ENCODE assay signal across 8 cellular contexts in the genomic region with DNA sequence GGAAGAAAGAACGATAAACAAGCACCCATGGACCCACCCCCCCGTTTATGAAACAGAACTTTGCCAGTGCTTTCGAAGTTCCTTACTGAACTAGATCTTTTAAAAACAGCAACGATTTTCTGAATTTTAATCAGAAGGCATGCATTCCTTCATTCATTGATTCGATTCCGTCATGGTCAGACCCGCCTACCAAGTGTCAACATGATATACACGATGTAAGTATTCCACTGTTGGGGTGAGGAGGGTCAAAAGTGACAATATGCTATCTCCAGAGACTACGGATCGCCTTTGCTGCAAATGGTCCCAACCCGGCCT. TPM values are rescaled to one million over a fixed set of nuclear protein-coding genes. Genes with fewer than 3 reads are reported as not detected.
DNase-seq lines count a peak whose midpoint lies in the region; TF ChIP-seq lines count a peak whose summit lies in the region.

No MANE protein-coding gene starts in this region.

- H3K9me3 ChIP-seq in BLaER1 (no peaks in the 10 kb centered on the region), neural cell (ENCODE audit: low read length) (no peaks in the 10 kb centered on the region)
- H3K9me3 ChIP-seq in effector memory CD4-positive, alpha-beta T cell (ENCODE audit: control insufficient read depth, low read length), result no peaks in the 10 kb centered on the region

- H3F3A ChIP-seq in neural cell (ENCODE audit: insufficient read depth, low read length, poor library complexity, severe bottlenecking), result no peaks in the 10 kb centered on the region

- DNase-seq in NB4 (ENCODE audit: low read depth), result no peak
- DNase-seq in effector memory CD4-positive, alpha-beta T cell, result no peak
- no peak for DNase-seq in NCI-H774 (lab: John Stamatoyannopoulos, UW)
- no peak for DNase-seq in HK-2 (ENCODE audit: unreplicated experiment)
- DNase-seq in NCI-H82 (lab: John Stamatoyannopoulos, UW), result no peak
- no peak for DNase-seq in OCI-M1 (lab: John Stamatoyannopoulos, UW)

- H4K20me1 ChIP-seq in BLaER1 (peaks cover 42% of the 10 kb centered on the region), neural cell (ENCODE audit: insufficient read depth) (no peaks in the 10 kb centered on the region)

- H3K9me2 ChIP-seq in neural cell (ENCODE audit: insufficient read depth, low read length), result no peaks in the 10 kb centered on the region

- TF ChIP-seq RAD21 in neural cell (conservative IDR thresholded peaks at IDR 0.05), result no peak

- H3K4me1 ChIP-seq in BLaER1, result peaks cover 37% of the 10 kb centered on the region
- H3K4me1 ChIP-seq in effector memory CD4-positive, alpha-beta T cell (ENCODE audit: control insufficient read depth, insufficient read depth, low read length, poor library complexity, severe bottlenecking), result peaks cover 4% of the 10 kb centered on the region

- H3K9ac ChIP-seq in BLaER1 (peak overlapping the region; percentile 95; the same call in 1 of the 2 replicates), neural cell (ENCODE audit: low read length) (peak overlapping the region; percentile 79)

- H3K79me2 ChIP-seq in neural cell (replicated peaks; ENCODE audit: insufficient read depth, low read length), result peaks cover 42% of the 10 kb centered on the region

- TF ChIP-seq POLR2A in NB4 (IDR thresholded peaks at IDR 0.05; ENCODE audit: extremely low read depth, insufficient read length), result no peak

- TF ChIP-seq CTCF in NB4 (IDR thresholded peaks at IDR 0.05; ENCODE audit: low read depth, low read length) (no peak), neural cell (IDR thresholded peaks at IDR 0.05; ENCODE audit: poor library complexity, severe bottlenecking) (no peak)

- peak overlapping the region; percentile 37 for H2AFZ ChIP-seq in neural cell (ENCODE audit: low read depth, low read length)

- H3K27me3 ChIP-seq in BLaER1 (no peaks in the 10 kb centered on the region), neural cell (ENCODE audit: insufficient read depth, low read depth, low read length) (no peaks in the 10 kb centered on the region)
- H3K27me3 ChIP-seq in effector memory CD4-positive, alpha-beta T cell (replicated peaks; ENCODE audit: control insufficient read depth, insufficient read depth, low read length, poor library complexity, severe bottlenecking), result peaks cover 17% of the 10 kb centered on the region

- no peak for TF ChIP-seq EP300 in neural cell (conservative IDR thresholded peaks at IDR 0.05; ENCODE audit: poor library complexity, severe bottlenecking)

- H3K4me3 ChIP-seq in BLaER1 (peak overlapping the region; percentile 89), NB4 (ENCODE audit: low read depth, low read length) (peak overlapping the region; percentile 27), neural cell (ENCODE audit: low read length) (peak overlapping the region; percentile 89)
- peak overlapping the region; percentile 53 for H3K4me3 ChIP-seq in effector memory CD4-positive, alpha-beta T cell (ENCODE audit: insufficient read depth, low read depth, low read length, poor library complexity, severe bottlenecking)

- H3K27ac ChIP-seq in BLaER1 (no peak overlapping the region), neural cell (ENCODE audit: low read length) (peak overlapping the region; percentile 72)
- no peak overlapping the region for H3K27ac ChIP-seq in effector memory CD4-positive, alpha-beta T cell (ENCODE audit: insufficient read depth, low read length, poor library complexity, severe bottlenecking)

- H3K36me3 ChIP-seq in BLaER1 (peaks cover 3% of the 10 kb centered on the region; the same call in 1 of the 2 replicates), neural cell (ENCODE audit: insufficient read depth, low read length) (no peaks in the 10 kb centered on the region)
- no peaks in the 10 kb centered on the region for H3K36me3 ChIP-seq in effector memory CD4-positive, alpha-beta T cell (ENCODE audit: control insufficient read depth, insufficient read depth, low read length)

- H3K4me2 ChIP-seq in BLaER1, result peak overlapping the region; percentile 71
- H3K4me2 ChIP-seq in neural cell (ENCODE audit: low read length), result peak overlapping the region; percentile 17

TF ChIP-seq in neural cell, 6 proteins besides CTCF, POLR2A, EP300 and RAD21:
- no peak for TF ChIP-seq SMC3 (conservative IDR thresholded peaks at IDR 0.05; ENCODE audit: poor library complexity)
- no peak for TF ChIP-seq MXI1 (conservative IDR thresholded peaks at IDR 0.05; ENCODE audit: poor library complexity, severe bottlenecking)
- TF ChIP-seq, protein P1, sequence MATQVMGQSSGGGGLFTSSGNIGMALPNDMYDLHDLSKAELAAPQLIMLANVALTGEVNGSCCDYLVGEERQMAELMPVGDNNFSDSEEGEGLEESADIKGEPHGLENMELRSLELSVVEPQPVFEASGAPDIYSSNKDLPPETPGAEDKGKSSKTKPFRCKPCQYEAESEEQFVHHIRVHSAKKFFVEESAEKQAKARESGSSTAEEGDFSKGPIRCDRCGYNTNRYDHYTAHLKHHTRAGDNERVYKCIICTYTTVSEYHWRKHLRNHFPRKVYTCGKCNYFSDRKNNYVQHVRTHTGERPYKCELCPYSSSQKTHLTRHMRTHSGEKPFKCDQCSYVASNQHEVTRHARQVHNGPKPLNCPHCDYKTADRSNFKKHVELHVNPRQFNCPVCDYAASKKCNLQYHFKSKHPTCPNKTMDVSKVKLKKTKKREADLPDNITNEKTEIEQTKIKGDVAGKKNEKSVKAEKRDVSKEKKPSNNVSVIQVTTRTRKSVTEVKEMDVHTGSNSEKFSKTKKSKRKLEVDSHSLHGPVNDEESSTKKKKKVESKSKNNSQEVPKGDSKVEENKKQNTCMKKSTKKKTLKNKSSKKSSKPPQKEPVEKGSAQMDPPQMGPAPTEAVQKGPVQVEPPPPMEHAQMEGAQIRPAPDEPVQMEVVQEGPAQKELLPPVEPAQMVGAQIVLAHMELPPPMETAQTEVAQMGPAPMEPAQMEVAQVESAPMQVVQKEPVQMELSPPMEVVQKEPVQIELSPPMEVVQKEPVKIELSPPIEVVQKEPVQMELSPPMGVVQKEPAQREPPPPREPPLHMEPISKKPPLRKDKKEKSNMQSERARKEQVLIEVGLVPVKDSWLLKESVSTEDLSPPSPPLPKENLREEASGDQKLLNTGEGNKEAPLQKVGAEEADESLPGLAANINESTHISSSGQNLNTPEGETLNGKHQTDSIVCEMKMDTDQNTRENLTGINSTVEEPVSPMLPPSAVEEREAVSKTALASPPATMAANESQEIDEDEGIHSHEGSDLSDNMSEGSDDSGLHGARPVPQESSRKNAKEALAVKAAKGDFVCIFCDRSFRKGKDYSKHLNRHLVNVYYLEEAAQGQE (IDR thresholded peaks at IDR 0.05; ENCODE audit: borderline replicate concordance), result no peak
- no peak for TF ChIP-seq EZH2 (IDR thresholded peaks at IDR 0.05; ENCODE audit: borderline replicate concordance, insufficient read depth, low read length, poor library complexity, severe bottlenecking)
- TF ChIP-seq TAF1 (IDR thresholded peaks at IDR 0.05; ENCODE audit: low read depth), result no peak
TF ChIP-seq in neural cell: peak in this region for 0.

RNA-seq across cellular contexts. Expression of a gene that starts 0.3 kb away (rescaled TPM):
- 81.1 and 86.5 TPM in 2 replicates for polyA plus RNA-seq in neural cell
- polyA minus RNA-seq in neural cell, result 74.7 and 93.2 TPM in 2 replicates

Comparison
In these comparisons a context has a peak if more than half of its experiments do, and no peak if none do; other contexts are left out.
1. H3K4me3 ChIP-seq: peak in every context shown above with its lines; median percentile 89 in BLaER1; 89 in neural cell; 53 in effector memory CD4-positive, alpha-beta T cell; 27 in NB4.